8 cellular contexts compared by ENCODE assay signal in the genomic region with DNA sequence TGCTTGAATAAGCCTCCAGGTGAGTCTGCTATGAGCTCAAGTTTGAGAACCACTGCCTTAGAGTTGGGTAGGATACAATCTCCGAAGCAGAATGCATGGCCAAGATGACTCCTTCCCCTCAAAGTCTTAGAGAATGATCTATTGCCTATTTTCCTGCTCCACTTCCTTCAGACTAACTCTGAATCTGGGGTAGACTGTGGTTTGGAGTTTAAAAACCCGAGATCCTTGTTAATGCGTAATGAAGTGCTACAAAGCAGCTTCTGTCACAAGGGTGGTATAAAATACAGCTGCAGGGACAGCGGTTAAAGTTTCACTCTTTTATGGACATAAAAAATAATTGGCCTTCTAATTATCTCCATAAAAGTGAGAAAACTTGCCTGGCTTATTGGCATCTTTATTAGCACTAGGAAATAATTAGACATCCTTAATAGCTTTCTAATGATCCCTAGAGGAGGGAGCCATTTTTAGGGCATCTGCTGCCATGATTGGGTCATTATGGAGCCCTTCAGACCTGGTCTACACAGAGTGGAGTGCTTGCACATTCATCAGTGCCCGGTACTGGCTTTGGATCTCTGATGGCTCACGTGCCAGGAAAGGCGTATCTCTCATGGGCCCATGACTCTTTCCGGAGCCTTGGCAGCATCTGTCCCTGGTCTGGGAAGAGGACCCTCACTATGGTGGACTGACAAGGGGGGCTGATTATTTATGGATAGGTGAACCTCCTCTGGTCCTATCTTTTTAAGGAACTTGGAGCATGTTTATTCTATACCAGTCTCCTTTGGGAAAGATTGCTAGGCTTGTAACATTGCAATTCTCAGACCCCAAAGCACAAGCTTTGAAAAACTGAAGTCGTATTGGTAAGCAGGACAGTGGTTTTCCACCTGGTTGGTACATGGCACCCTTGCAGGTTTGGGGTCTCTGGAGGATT.
"Had no signal": no experiment of that assay in that cellular context is flagged by ENCODE, and none has a peak within 500 bp of the region (broad histone marks: within the 10 kb centered on the region; RNA-seq: fewer than 3 reads in every experiment).

No MANE protein-coding gene starts in this region.

- DNase-seq: esophagus squamous epithelium had no signal

- H3K4me3 ChIP-seq: body of pancreas, esophagus squamous epithelium, hepatocyte, left lung, right atrium auricular region, skin epidermis, tibial nerve, uterus had no signal
